ENCODE assay signal across 1 cellular context in genomic region chr21:37087188-37087587, GRCh38.
A peak's percentile ranks its signal among the peaks of the same experiment; 100 is the strongest.
TF ChIP-seq lines count a peak whose summit lies in the region.

No MANE protein-coding gene starts in this region.

TF ChIP-seq in HEK293, 187 proteins besides CTCF, POLR2A, EP300 and RAD21 (continued from another document and continues in another):
- TF ChIP-seq ZBTB11 (tag by site-specific recombination; conservative IDR thresholded peaks at IDR 0.05; ENCODE audit: low read depth) (no peak), ZNF23 (tag by site-specific recombination; IDR thresholded peaks at IDR 0.05; ENCODE audit: borderline replicate concordance) (no peak), ZBTB44 (tag by site-specific recombination; IDR thresholded peaks at IDR 0.05) (no peak), ZNF792 (tag by site-specific recombination; IDR thresholded peaks at IDR 0.05) (no peak), ZNF211 (tag by site-specific recombination; IDR thresholded peaks at IDR 0.05; ENCODE audit: low read depth) (no peak), ZNF48 (tag by site-specific recombination; IDR thresholded peaks at IDR 0.05) (no peak), ZFP37 (tag by site-specific recombination; IDR thresholded peaks at IDR 0.05) (no peak), ZNF280D (tag by site-specific recombination; IDR thresholded peaks at IDR 0.05) (no peak), ZNF596 (tag by site-specific recombination; IDR thresholded peaks at IDR 0.05) (no peak), ZNF354C (tag by site-specific recombination; IDR thresholded peaks at IDR 0.05; ENCODE audit: borderline replicate concordance, low read depth) (no peak), ZNF202 (tag by site-specific recombination; IDR thresholded peaks at IDR 0.05; ENCODE audit: borderline replicate concordance) (no peak), ZEB2 (tag by site-specific recombination; IDR thresholded peaks at IDR 0.05) (peak; percentile 40; the same call in 1 of the 2 replicates), ZBTB8A (tag by site-specific recombination; IDR thresholded peaks at IDR 0.05) (peak; percentile 38; the same call in 1 of the 2 replicates), ZNF174 (tag by site-specific recombination; IDR thresholded peaks at IDR 0.05) (no peak), BCL11B (tag by site-specific recombination; IDR thresholded peaks at IDR 0.05; ENCODE audit: low read depth) (no peak), PRDM6 (tag by site-specific recombination; IDR thresholded peaks at IDR 0.05) (peak; percentile 66), ZNF16 (tag by site-specific recombination; IDR thresholded peaks at IDR 0.05; ENCODE audit: low read depth) (no peak), ZFHX2 (tag by site-specific recombination; conservative IDR thresholded peaks at IDR 0.05) (no peak), ZNF660 (tag by site-specific recombination; IDR thresholded peaks at IDR 0.05) (no peak), ZNF19 (tag by site-specific recombination; IDR thresholded peaks at IDR 0.05; ENCODE audit: low read depth) (no peak), ZNF561 (tag by site-specific recombination; IDR thresholded peaks at IDR 0.05; ENCODE audit: borderline replicate concordance) (no peak), EGR2 (tag by site-specific recombination; IDR thresholded peaks at IDR 0.05; ENCODE audit: low read depth) (no peak), REPIN1 (tag by site-specific recombination; IDR thresholded peaks at IDR 0.05; ENCODE audit: low read depth) (no peak), SP7 (tag by site-specific recombination; IDR thresholded peaks at IDR 0.05) (peak; percentile 85), ZBTB20 (tag by site-specific recombination; IDR thresholded peaks at IDR 0.05) (no peak), ZNF121 (tag by site-specific recombination; IDR thresholded peaks at IDR 0.05) (no peak), ZNF248 (tag by site-specific recombination; IDR thresholded peaks at IDR 0.05) (no peak), ZNF585B (tag by site-specific recombination; IDR thresholded peaks at IDR 0.05) (no peak), ZSCAN23 (tag by site-specific recombination; IDR thresholded peaks at IDR 0.05) (0 out of 2 replicates have a peak, but pooled peaks have one; percentile 41), SCRT1 (tag by site-specific recombination; IDR thresholded peaks at IDR 0.05; ENCODE audit: borderline replicate concordance) (no peak), ZBTB17 (tag by site-specific recombination; IDR thresholded peaks at IDR 0.05) (peak; percentile 70; the same call in 1 of the 2 replicates), KLF8 (tag by site-specific recombination; IDR thresholded peaks at IDR 0.05) (peak; percentile 43; the same call in 1 of the 2 replicates), ZNF341 (tag by site-specific recombination; IDR thresholded peaks at IDR 0.05; ENCODE audit: low read depth) (no peak), KLF9 (tag by site-specific recombination; IDR thresholded peaks at IDR 0.05; ENCODE audit: low read depth) (no peak), SALL2 (tag by site-specific recombination; IDR thresholded peaks at IDR 0.05; ENCODE audit: borderline replicate concordance) (no peak), ZNF768 (tag by site-specific recombination; IDR thresholded peaks at IDR 0.05) (no peak), GFI1B (tag by site-specific recombination; IDR thresholded peaks at IDR 0.05) (no peak), ZNF76 (tag by site-specific recombination; IDR thresholded peaks at IDR 0.05; ENCODE audit: borderline replicate concordance, low read depth) (no peak), ZSCAN4 (tag by site-specific recombination; IDR thresholded peaks at IDR 0.05) (no peak), ZNF433 (tag by site-specific recombination; IDR thresholded peaks at IDR 0.05; ENCODE audit: low read depth) (no peak), ZNF785 (tag by site-specific recombination; IDR thresholded peaks at IDR 0.05) (no peak), ZBTB48 (tag by site-specific recombination; IDR thresholded peaks at IDR 0.05) (no peak), ZNF580 (tag by site-specific recombination; IDR thresholded peaks at IDR 0.05) (no peak), ZNF184 (tag by site-specific recombination; IDR thresholded peaks at IDR 0.05) (peak; percentile 22; the same call in 1 of the 2 replicates), ZNF274 (IDR thresholded peaks at IDR 0.05; ENCODE audit: low read length) (no peak), ZNF274 (tag by site-specific recombination; IDR thresholded peaks at IDR 0.05; ENCODE audit: borderline replicate concordance) (no peak), IKZF3 (tag by site-specific recombination; IDR thresholded peaks at IDR 0.05) (no peak), ZNF394 (tag by site-specific recombination; IDR thresholded peaks at IDR 0.05; ENCODE audit: borderline replicate concordance) (0 out of 2 replicates have a peak, but pooled peaks have one; percentile 31), KLF10 (tag by site-specific recombination; IDR thresholded peaks at IDR 0.05) (no peak), SP3 (tag by site-specific recombination; IDR thresholded peaks at IDR 0.05) (no peak), ZNF366 (tag by site-specific recombination; conservative IDR thresholded peaks at IDR 0.05) (peak; percentile 57; the same call in 1 of the 2 replicates), ZNF239 (tag by site-specific recombination; IDR thresholded peaks at IDR 0.05) (no peak), ZNF133 (tag by site-specific recombination; IDR thresholded peaks at IDR 0.05) (no peak), ZBTB21 (tag by site-specific recombination; IDR thresholded peaks at IDR 0.05) (no peak), HOXC10 (CRISPR knock-in tag; IDR thresholded peaks at IDR 0.05) (no peak), ZNF37A (tag by site-specific recombination; IDR thresholded peaks at IDR 0.05) (no peak), ZFP69B (tag by site-specific recombination; IDR thresholded peaks at IDR 0.05) (no peak), ZSCAN5A (tag by site-specific recombination; IDR thresholded peaks at IDR 0.05) (no peak), ZNF501 (tag by site-specific recombination; IDR thresholded peaks at IDR 0.05) (no peak), ZNF26 (tag by site-specific recombination; IDR thresholded peaks at IDR 0.05) (no peak), ZNF146 (tag by site-specific recombination; IDR thresholded peaks at IDR 0.05) (no peak), ZNF473 (tag by site-specific recombination; IDR thresholded peaks at IDR 0.05) (no peak)
